10 cellular contexts compared by ENCODE assay signal in genomic region chr2:218261424-218262273, GRCh38. TPM values are rescaled to one million over a fixed set of nuclear protein-coding genes. Genes with fewer than 3 reads are reported as not detected.
DNase-seq lines count a peak whose midpoint lies in the region; ATAC-seq and TF ChIP-seq lines count a peak whose summit lies in the region.
"Had no signal": no experiment of that assay in that cellular context is flagged by ENCODE, and none has a peak within 500 bp of the region (broad histone marks: within the 10 kb centered on the region; RNA-seq: fewer than 3 reads in every experiment).

No MANE protein-coding gene starts in this region.

- H3K4me3 Mint-ChIP-seq in Calu3 (ENCODE audit: low read depth, unreplicated experiment) = no peak overlapping the region
- H3K4me3 Mint-ChIP-seq in effector memory CD8-positive, alpha-beta T cell = no peak overlapping the region

- 46 to 66% (median 56%) methylated on average over 8 of the region's 8 CpGs for WGBS in ovary, 3 donors

- H3K9me3 Mint-ChIP-seq in Calu3 (ENCODE audit: low read depth, unreplicated experiment) = no peaks in the 10 kb centered on the region
- H3K9me3 Mint-ChIP-seq in effector memory CD8-positive, alpha-beta T cell = no peaks in the 10 kb centered on the region
- H3K9me3 Mint-ChIP-seq: activated T-helper 2 cell treated with anti-CD3 and anti-CD28 coated beads, Interferon-gamma antibody, Interleukin-2, Interleukin-4, amounts not matched to agents 10 μg/mL and 5 μg/mL and 100 μg/mL, durations not matched to agents 14 hours and 24 hours and 36 hours had no signal

- no peaks in the 10 kb centered on the region for H3K27me3 Mint-ChIP-seq in Calu3 (ENCODE audit: unreplicated experiment)
- no peaks in the 10 kb centered on the region for H3K27me3 Mint-ChIP-seq in effector memory CD8-positive, alpha-beta T cell

- H3K4me1 Mint-ChIP-seq in Calu3 (ENCODE audit: low read depth, unreplicated experiment) = peaks cover 19% of the 10 kb centered on the region
- peaks cover 21 to 29% of the 10 kb centered on the region in 2 donors for H3K4me1 Mint-ChIP-seq in effector memory CD8-positive, alpha-beta T cell (ENCODE audit: low read depth in 2 of 2)

- peak overlapping the region; percentile 44 for H3K27ac Mint-ChIP-seq in Calu3 (ENCODE audit: unreplicated experiment)
- peak overlapping the region; percentile 42 to 83 for H3K27ac Mint-ChIP-seq in effector memory CD8-positive, alpha-beta T cell
- H3K27ac Mint-ChIP-seq: activated T-helper 2 cell treated with anti-CD3 and anti-CD28 coated beads, Interferon-gamma antibody, Interleukin-2, Interleukin-4, amounts not matched to agents 10 μg/mL and 5 μg/mL and 100 μg/mL, durations not matched to agents 14 hours and 24 hours and 36 hours had no signal

- TF ChIP-seq CTCF in Calu3 (IDR thresholded peaks at IDR 0.05; ENCODE audit: unreplicated experiment) (no peak), ovary (IDR thresholded peaks at IDR 0.05) (no peak), foreskin keratinocyte (conservative IDR thresholded peaks at IDR 0.05) (no peak)

- H3K27me3 ChIP-seq in ovary (no peaks in the 10 kb centered on the region), foreskin keratinocyte (no peaks in the 10 kb centered on the region)

- H3K36me3 Mint-ChIP-seq in Calu3 (ENCODE audit: insufficient read depth, unreplicated experiment) = peaks cover 55% of the 10 kb centered on the region
- peaks cover 57% of the 10 kb centered on the region for H3K36me3 Mint-ChIP-seq in effector memory CD8-positive, alpha-beta T cell (ENCODE audit: insufficient read depth)

- H3K27ac ChIP-seq in ovary (peak overlapping the region; percentile 31 to 71), foreskin keratinocyte (no peak overlapping the region)

- TF ChIP-seq EP300 in ovary (IDR thresholded peaks at IDR 0.05) = no peak

- no peak for ATAC-seq in effector memory CD8-positive, alpha-beta T cell (replicated peaks)
- no peak for ATAC-seq in foreskin keratinocyte
- ATAC-seq in HG02610 (IDR thresholded peaks at IDR 0.05; ENCODE audit: unreplicated experiment) = no peak

- intact Hi-C loops in Calu3 (cut with micrococcal nuclease; ENCODE audit: unreplicated experiment) = loop anchor here (5.0 kb wide), 1 partner anchor 74 kb away; no protein-coding TSS in a partner anchor
- intact Hi-C loops in ovary (cut with DNase I) = loop anchor here in 1 of 4 donors (5.0 kb wide), 1 partner anchor 44 kb away; the partner anchor contains the start of gene ARPC2

- DNase-seq in Calu3 = no peak
- DNase-seq in NCI-H2171 (lab: John Stamatoyannopoulos, UW) = peak; percentile 5
- no peak for DNase-seq in effector memory CD8-positive, alpha-beta T cell
- DNase-seq in ovary = peak in 2 of 5 donors; percentile 17 to 38
- no peak for DNase-seq in HT-29 (ENCODE audit: low spot score)
- no peak for DNase-seq in foreskin keratinocyte
- no peak for DNase-seq in NCI-H774 (lab: John Stamatoyannopoulos, UW)
- DNase-seq: stimulated activated CD8-positive, alpha-beta memory T cell treated with anti-CD3 and anti-CD28 coated beads, Interleukin-4, amount 100 ng/mL, for 48 hours had no signal

- BruUV-seq in Calu3 (replicated peaks; lab: Mats Ljungman, UMichigan) = no TSS peak

- TF ChIP-seq POLR2A in ovary (IDR thresholded peaks at IDR 0.05) = no peak

- H3K36me3 ChIP-seq in ovary = no peaks in the 10 kb centered on the region

- no peak overlapping the region for H3K4me3 ChIP-seq in ovary

- H3K4me1 ChIP-seq in ovary (ENCODE audit: insufficient read depth) (peaks cover 22% of the 10 kb centered on the region), foreskin keratinocyte (no peaks in the 10 kb centered on the region)

- CTCF ChIA-PET in Calu3 (lab: Charles Lee) = interaction anchor here (1.0 kb wide), 1 partner anchor 45 kb away, joined by 8 read pairs; the partner anchor contains the start of gene ARPC2

- H3K9me3 ChIP-seq in ovary = no peaks in the 10 kb centered on the region

RNA-seq across cellular contexts. Expression of gene GPBAR1, which starts 0.8 kb away (rescaled TPM):
- total RNA-seq in Calu3 (2022) (1.1 and 1.5 TPM in 2 replicates), ovary (1 to 10 TPM in 5 of 7 donors, under 1 TPM in 2; 0.38 to 3.8 (median 2.1) TPM), foreskin keratinocyte (0.14 and 0.18 TPM in 2 replicates)
- polyA plus RNA-seq in ovary (1 to 10 TPM in 1 of 2 donors, under 1 TPM in 1; 0.28 to 2.8 TPM), foreskin keratinocyte (0.11 and 0.12 TPM in 2 replicates)
- 0.05 and 0.56 TPM in 2 replicates for total RNA-seq in HT-29 (2014; rRNA removed; shearing (Covaris generic))

RNA-seq across cellular contexts. Expression of gene AAMP, which starts 8.3 kb away (rescaled TPM):
- total RNA-seq in Calu3 (2022) (102 and 117 TPM in 2 replicates), ovary (100 to 1,000 TPM in 5 of 7 donors, 10 to 100 TPM in 2; 86.5 to 123 (median 106) TPM), foreskin keratinocyte (101 and 108 TPM in 2 replicates)
- polyA plus RNA-seq in ovary (100 to 1,000 TPM in 1 of 2 donors, 10 to 100 TPM in 1; 71.1 to 144 TPM), foreskin keratinocyte (114 and 120 TPM in 2 replicates)
- total RNA-seq in HT-29 (2014; rRNA removed; shearing (Covaris generic)) = 266 and 310 TPM in 2 replicates

RNA-seq across cellular contexts. Expression of gene PNKD, which starts 8.7 kb away (rescaled TPM):
- total RNA-seq in Calu3 (2022) = 46.8 and 54.0 TPM in 2 replicates
- 10 to 100 TPM; 37.3 to 59.6 (median 48.1) TPM for total RNA-seq in ovary
- 10 to 100 TPM; 23.3 to 74.5 TPM for polyA plus RNA-seq in ovary
- 73.9 and 77.2 TPM in 2 replicates for total RNA-seq in HT-29 (2014; rRNA removed; shearing (Covaris generic))
- 40.9 and 43.5 TPM in 2 replicates for total RNA-seq in foreskin keratinocyte
- polyA plus RNA-seq in foreskin keratinocyte = 65.1 and 66.6 TPM in 2 replicates

RNA-seq across cellular contexts. Expression of gene TMBIM1, which starts 30.7 kb away (rescaled TPM):
- 229 and 289 TPM in 2 replicates for total RNA-seq in Calu3 (2022)
- 100 to 1,000 TPM in 6 of 7 donors, 10 to 100 TPM in 1; 80.6 to 137 (median 114) TPM for total RNA-seq in ovary
- 100 to 1,000 TPM; 106 to 259 TPM for polyA plus RNA-seq in ovary
- total RNA-seq in HT-29 (2014; rRNA removed; shearing (Covaris generic)) = 229 and 311 TPM in 2 replicates
- total RNA-seq in foreskin keratinocyte = 435 and 443 TPM in 2 replicates
- polyA plus RNA-seq in foreskin keratinocyte = 367 and 396 TPM in 2 replicates

RNA-seq across cellular contexts. Expression of gene ARPC2, which starts 44.7 kb away (rescaled TPM):
- 368 and 374 TPM in 2 replicates for total RNA-seq in Calu3 (2022)
- total RNA-seq in ovary = 100 to 1,000 TPM; 135 to 229 (median 166) TPM
- polyA plus RNA-seq in ovary = 100 to 1,000 TPM; 170 to 357 TPM
- total RNA-seq in HT-29 (2014; rRNA removed; shearing (Covaris generic)) = 220 and 244 TPM in 2 replicates
- 794 and 818 TPM in 2 replicates for total RNA-seq in foreskin keratinocyte
- polyA plus RNA-seq in foreskin keratinocyte = 894 and 918 TPM in 2 replicates
